ENCODE assay signal across 2 cellular contexts in genomic region chr17:63193827-63194226, GRCh38.
TF ChIP-seq lines count a peak whose summit lies in the region.

No MANE protein-coding gene starts in this region.

TF ChIP-seq in SK-N-SH, 30 proteins besides CTCF, POLR2A, EP300 and RAD21 (continued from another document):
- 0 out of 2 replicates have a peak, but pooled peaks have one; percentile 14 for TF ChIP-seq PBX3 (IDR thresholded peaks at IDR 0.05)
TF ChIP-seq in SK-N-SH: peak in this region for 4.

TF ChIP-seq in SK-N-SH treated with all-trans-retinoic acid at 6 μM for 48 hours, 23 proteins besides CTCF, POLR2A, EP300 and RAD21 (continued from another document):
- TF ChIP-seq CSRNP3 (CRISPR knock-in tag; IDR thresholded peaks at IDR 0.05) (no peak), ZC3H10 (CRISPR knock-in tag; IDR thresholded peaks at IDR 0.05) (no peak), ISL1 (CRISPR knock-in tag; IDR thresholded peaks at IDR 0.05) (no peak)
